ENCODE assay signal across 8 cellular contexts in the genomic region with DNA sequence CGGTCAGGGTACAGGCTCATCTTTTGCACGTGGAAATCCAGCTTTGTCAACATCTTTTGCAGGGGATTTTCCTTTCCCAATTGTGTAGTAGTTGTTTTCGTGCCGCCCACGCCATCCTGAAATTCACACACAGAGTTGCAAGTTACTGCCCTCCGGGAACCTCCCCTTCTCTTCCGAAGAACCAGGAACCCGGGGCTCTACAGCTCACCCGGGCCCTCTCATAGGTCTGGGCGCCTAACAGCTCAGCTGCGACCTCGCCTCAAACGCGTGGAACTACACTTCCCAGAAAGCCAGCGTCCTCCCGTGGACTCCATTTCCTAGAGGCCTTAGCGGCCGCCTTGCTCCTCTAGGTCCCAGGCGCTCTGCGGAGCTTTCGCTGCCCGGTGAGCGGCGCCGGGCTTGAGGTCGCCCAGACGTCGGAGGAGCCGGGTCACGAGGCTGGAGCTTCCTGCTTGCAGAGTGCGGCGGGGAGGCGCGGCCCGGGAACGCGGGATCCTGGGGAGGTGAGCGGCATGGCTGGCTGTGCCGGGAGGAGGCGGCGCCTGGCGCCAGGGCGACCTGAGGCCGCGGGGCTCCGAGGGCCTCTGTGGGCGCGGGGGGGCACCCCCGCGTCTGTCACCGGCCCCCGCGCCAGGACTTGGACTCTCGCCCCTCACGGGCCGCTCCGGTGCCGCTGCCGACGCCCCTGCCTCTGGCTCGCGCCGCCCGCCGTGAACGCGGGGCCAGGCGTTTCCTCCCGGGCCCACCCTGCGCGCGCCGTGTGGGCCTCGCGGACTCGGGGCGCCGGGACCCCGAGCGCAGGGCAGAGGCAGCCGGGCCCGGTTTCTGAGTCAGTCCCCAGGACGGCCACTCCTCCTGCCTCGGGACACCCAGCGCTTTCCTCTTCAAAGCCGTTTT. TPM values are rescaled to one million over a fixed set of nuclear protein-coding genes. Genes with fewer than 3 reads are reported as not detected.
A peak's percentile ranks its signal among the peaks of the same experiment; 100 is the strongest.
DNase-seq lines count a peak whose midpoint lies in the region; ATAC-seq and TF ChIP-seq lines count a peak whose summit lies in the region.

ZNF354B (plus strand) TSS at position 329 of the 897 bp plus-strand sequence. CDS start 1,095 bp downstream, outside the sequence.

- H3K79me2 ChIP-seq in GM23338 (replicated peaks; ENCODE audit: insufficient read depth), result peaks cover 6% of the 10 kb centered on the region; the same call in 1 of the 2 replicates

- peak; percentile 96 for ATAC-seq in GM23338
- ATAC-seq in stimulated activated naive CD8-positive, alpha-beta T cell treated with anti-CD3 and anti-CD28 coated beads, Interleukin-15, Interleukin-2, amounts not matched to agents 100 U/mL and 50 U/mL, for 24 hours, result peak; percentile 98

- H3K4me1 ChIP-seq in GM23338 (ENCODE audit: insufficient read depth), result no peaks in the 10 kb centered on the region

- peak within 1 kb of the TSS; percentile 73 for H3K4me3 Mint-ChIP-seq in GM23338
- peak within 1 kb of the TSS; percentile 83 to 86 (median 84) for H3K4me3 Mint-ChIP-seq in nephron

- H3K27ac ChIP-seq in GM23338 (ENCODE audit: low read depth), result no peak within 1 kb of the TSS

- H3K36me3 Mint-ChIP-seq in GM23338 (ENCODE audit: low read depth), result peaks cover 20% of the 10 kb centered on the region
- H3K36me3 Mint-ChIP-seq in nephron (ENCODE audit: low read depth), result peaks cover 28% of the 10 kb centered on the region

- no peaks in the 10 kb centered on the region for H3K27me3 ChIP-seq in GM23338 (ENCODE audit: insufficient read depth)

- peak; percentile 60 for TF ChIP-seq POLR2A in Raji (IDR thresholded peaks at IDR 0.05; ENCODE audit: insufficient read depth, low read depth, low read length)

- H3K4me3 ChIP-seq in GM23338 (peak within 1 kb of the TSS; percentile 67), fibroblast of the aortic adventitia (ENCODE audit: low read depth, low read length) (peak within 1 kb of the TSS; percentile 73)

- no peaks in the 10 kb centered on the region for H3F3A ChIP-seq in GM23338 (replicated peaks; ENCODE audit: low read depth)

- H4K20me1 ChIP-seq in GM23338 (replicated peaks; ENCODE audit: insufficient read depth), result peaks cover 3% of the 10 kb centered on the region

- peaks cover 15% of the 10 kb centered on the region for H3K9me3 Mint-ChIP-seq in GM23338
- H3K9me3 Mint-ChIP-seq in nephron, result no peaks in the 10 kb centered on the region

- peak within 1 kb of the TSS; percentile 65 for H3K4me2 ChIP-seq in GM23338

- H3K36me3 ChIP-seq in GM23338 (ENCODE audit: insufficient read depth), result no peaks in the 10 kb centered on the region

- H2AFZ ChIP-seq in GM23338, result peak within 1 kb of the TSS; percentile 28; the same call in 1 of the 2 replicates

- 0 out of 4 replicates have a peak, but pooled peaks of 1 of the 2 experiments have one; percentile 9 for TF ChIP-seq CTCF in GM23338 (conservative IDR thresholded peaks at IDR 0.05; ENCODE audit: low read depth in 2 of 2)
- TF ChIP-seq CTCF in fibroblast of the aortic adventitia (IDR thresholded peaks at IDR 0.05; ENCODE audit: insufficient read depth, low read length), result peak; percentile 28
- no peak for TF ChIP-seq CTCF in nephron (IDR thresholded peaks at IDR 0.05; ENCODE audit: unreplicated experiment in 3 of 3)

- DNase-seq in EH (ENCODE audit: low read depth), result peak; percentile 93
- peak; percentile 98 for DNase-seq in GM23338 (ENCODE audit: low spot score)
- DNase-seq in Kasumi-1 (lab: John Stamatoyannopoulos, UW), result peak; percentile 95 to 97
- peak; percentile 75 for DNase-seq in activated effector memory CD4-positive, alpha-beta T cell treated with Interleukin-2 at 50 U/mL for 16 hours
- DNase-seq in fibroblast of the aortic adventitia (ENCODE audit: low read depth), result peak; percentile 92
- peak; percentile 80 for DNase-seq in stimulated activated naive CD8-positive, alpha-beta T cell treated with anti-CD3 and anti-CD28 coated beads, Interleukin-15, Interleukin-2, amounts not matched to agents 100 U/mL and 50 U/mL, for 24 hours

- H3K9me2 ChIP-seq in GM23338 (ENCODE audit: insufficient read depth), result no peaks in the 10 kb centered on the region

- H3K27ac Mint-ChIP-seq in GM23338 (no peak within 1 kb of the TSS), nephron (peak within 1 kb of the TSS; percentile 69 to 92 (median 91))

- H3K4me1 Mint-ChIP-seq in GM23338 (peaks cover 10% of the 10 kb centered on the region), nephron (peaks cover 18% of the 10 kb centered on the region)

- peaks cover 4% of the 10 kb centered on the region for H3K27me3 Mint-ChIP-seq in GM23338 (ENCODE audit: insufficient read depth, low read depth, poor library complexity)
- peaks cover 4% of the 10 kb centered on the region for H3K27me3 Mint-ChIP-seq in nephron (ENCODE audit: low read depth)

TF ChIP-seq in GM23338, 12 proteins besides CTCF, POLR2A, EP300 and RAD21 (continues in another document):
- TF ChIP-seq JUNB (IDR thresholded peaks at IDR 0.05; ENCODE audit: unreplicated experiment) (no peak), EZH2 (IDR thresholded peaks at IDR 0.05; ENCODE audit: low read depth, unreplicated experiment) (no peak), EZH2phosphoT487 (IDR thresholded peaks at IDR 0.05; ENCODE audit: unreplicated experiment) (no peak), ZNF331 (CRISPR knock-in tag; IDR thresholded peaks at IDR 0.05; ENCODE audit: low read depth) (no peak), CREB1 (CRISPR knock-in tag; IDR thresholded peaks at IDR 0.05; ENCODE audit: low read depth) (peak; percentile 57), ZNF114 (CRISPR knock-in tag; IDR thresholded peaks at IDR 0.05) (no peak), STAT1 (IDR thresholded peaks at IDR 0.05; ENCODE audit: unreplicated experiment) (no peak), POLR2AphosphoS5 (IDR thresholded peaks at IDR 0.05; ENCODE audit: low read depth) (peak; percentile 84), NANOG (IDR thresholded peaks at IDR 0.05; ENCODE audit: borderline replicate concordance) (no peak)
- TF ChIP-seq, protein P1, sequence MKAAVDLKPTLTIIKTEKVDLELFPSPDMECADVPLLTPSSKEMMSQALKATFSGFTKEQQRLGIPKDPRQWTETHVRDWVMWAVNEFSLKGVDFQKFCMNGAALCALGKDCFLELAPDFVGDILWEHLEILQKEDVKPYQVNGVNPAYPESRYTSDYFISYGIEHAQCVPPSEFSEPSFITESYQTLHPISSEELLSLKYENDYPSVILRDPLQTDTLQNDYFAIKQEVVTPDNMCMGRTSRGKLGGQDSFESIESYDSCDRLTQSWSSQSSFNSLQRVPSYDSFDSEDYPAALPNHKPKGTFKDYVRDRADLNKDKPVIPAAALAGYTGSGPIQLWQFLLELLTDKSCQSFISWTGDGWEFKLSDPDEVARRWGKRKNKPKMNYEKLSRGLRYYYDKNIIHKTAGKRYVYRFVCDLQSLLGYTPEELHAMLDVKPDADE (IDR thresholded peaks at IDR 0.05), result peak; percentile 98
- TF ChIP-seq, protein P2, sequence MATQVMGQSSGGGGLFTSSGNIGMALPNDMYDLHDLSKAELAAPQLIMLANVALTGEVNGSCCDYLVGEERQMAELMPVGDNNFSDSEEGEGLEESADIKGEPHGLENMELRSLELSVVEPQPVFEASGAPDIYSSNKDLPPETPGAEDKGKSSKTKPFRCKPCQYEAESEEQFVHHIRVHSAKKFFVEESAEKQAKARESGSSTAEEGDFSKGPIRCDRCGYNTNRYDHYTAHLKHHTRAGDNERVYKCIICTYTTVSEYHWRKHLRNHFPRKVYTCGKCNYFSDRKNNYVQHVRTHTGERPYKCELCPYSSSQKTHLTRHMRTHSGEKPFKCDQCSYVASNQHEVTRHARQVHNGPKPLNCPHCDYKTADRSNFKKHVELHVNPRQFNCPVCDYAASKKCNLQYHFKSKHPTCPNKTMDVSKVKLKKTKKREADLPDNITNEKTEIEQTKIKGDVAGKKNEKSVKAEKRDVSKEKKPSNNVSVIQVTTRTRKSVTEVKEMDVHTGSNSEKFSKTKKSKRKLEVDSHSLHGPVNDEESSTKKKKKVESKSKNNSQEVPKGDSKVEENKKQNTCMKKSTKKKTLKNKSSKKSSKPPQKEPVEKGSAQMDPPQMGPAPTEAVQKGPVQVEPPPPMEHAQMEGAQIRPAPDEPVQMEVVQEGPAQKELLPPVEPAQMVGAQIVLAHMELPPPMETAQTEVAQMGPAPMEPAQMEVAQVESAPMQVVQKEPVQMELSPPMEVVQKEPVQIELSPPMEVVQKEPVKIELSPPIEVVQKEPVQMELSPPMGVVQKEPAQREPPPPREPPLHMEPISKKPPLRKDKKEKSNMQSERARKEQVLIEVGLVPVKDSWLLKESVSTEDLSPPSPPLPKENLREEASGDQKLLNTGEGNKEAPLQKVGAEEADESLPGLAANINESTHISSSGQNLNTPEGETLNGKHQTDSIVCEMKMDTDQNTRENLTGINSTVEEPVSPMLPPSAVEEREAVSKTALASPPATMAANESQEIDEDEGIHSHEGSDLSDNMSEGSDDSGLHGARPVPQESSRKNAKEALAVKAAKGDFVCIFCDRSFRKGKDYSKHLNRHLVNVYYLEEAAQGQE (IDR thresholded peaks at IDR 0.05; ENCODE audit: unreplicated experiment), result no peak

RNA-seq across cellular contexts. Expression of gene ZNF354B, which starts in this region (rescaled TPM):
- 11.5 and 12.3 TPM in 2 replicates for total RNA-seq in GM23338 (2014; rRNA removed; shearing (Covaris generic))
- 9.0 and 9.2 TPM in 2 replicates for polyA plus RNA-seq in GM23338 (2016; fragmentation: Nextera tagmentation; extraction: Ambion mirVana)
- total RNA-seq in fibroblast of the aortic adventitia (ENCODE audit: low replicate concordance), result 9.8 and 19.6 TPM in 2 replicates
